Comparison of ENCODE assay signal across 8 cellular contexts in the genomic region with DNA sequence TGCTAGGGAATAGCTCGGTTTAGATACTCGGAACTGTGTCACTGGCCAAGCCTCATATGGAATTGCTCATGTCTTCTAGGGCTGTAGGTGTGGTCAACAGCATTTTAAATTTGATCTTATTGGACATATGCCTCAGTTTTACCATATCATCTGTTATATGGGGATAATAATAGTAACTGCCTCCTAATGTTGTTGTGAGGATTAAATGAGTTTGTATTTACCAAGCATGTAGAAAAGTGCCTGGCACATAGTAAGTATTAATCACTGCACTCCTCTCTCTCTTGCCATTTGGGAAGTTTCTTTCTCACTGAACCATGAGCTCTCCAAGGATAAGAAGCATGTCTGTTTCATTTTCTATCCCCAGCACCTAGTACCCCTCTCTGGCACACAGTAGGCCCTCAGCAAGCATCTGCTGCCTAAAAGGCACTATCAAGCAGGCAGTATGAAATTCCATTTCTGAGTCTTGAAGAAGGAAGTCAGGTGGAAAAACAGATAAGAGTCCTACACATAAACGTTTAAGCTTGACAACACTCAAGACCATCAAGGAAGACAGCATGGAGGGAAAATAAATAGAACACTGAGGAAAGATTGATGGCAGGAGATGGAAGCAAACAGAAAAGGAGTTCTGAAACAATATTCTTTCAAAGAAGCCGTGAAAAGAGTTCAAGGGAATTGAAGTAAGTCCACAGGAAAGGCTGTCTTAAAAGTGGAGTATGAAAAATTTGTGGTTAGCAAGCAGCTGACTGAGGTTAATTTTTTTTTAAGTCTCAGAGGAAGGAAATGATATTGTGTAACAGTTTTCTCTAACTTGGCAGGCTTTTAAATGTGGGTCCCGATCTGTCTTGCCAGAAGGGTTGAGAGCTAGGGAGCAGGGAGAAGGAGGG. TPM values are rescaled to one million over a fixed set of nuclear protein-coding genes. Genes with fewer than 3 reads are reported as not detected.
A peak's percentile ranks its signal among the peaks of the same experiment; 100 is the strongest.
DNase-seq lines count a peak whose midpoint lies in the region; ATAC-seq, FAIRE-seq and TF ChIP-seq lines count a peak whose summit lies in the region.

No MANE protein-coding gene starts in this region.

- no peak for ATAC-seq in HG03460 (IDR thresholded peaks at IDR 0.05; ENCODE audit: unreplicated experiment)

- 44% methylated on average over 5 of the region's 5 CpGs for WGBS in thyroid gland, 2 donors

- H3K9me1 ChIP-seq in keratinocyte (ENCODE audit: control insufficient read depth, extremely low read depth, insufficient read depth, low read length) = peaks cover 2% of the 10 kb centered on the region

- no peak for TF ChIP-seq POLR2A in thyroid gland (IDR thresholded peaks at IDR 0.05)

- no peaks in the 10 kb centered on the region for H3K9me2 ChIP-seq in Karpas-422 (replicated peaks; ENCODE audit: insufficient read depth, low read length)

- H3K36me3 ChIP-seq in Karpas-422 (ENCODE audit: insufficient read depth, low read length) = peaks cover 6% of the 10 kb centered on the region; the same call in 1 of the 2 replicates
- peaks cover 0 to 2% of the 10 kb centered on the region in 2 experiments for H3K36me3 ChIP-seq in keratinocyte (ENCODE audit: control insufficient read depth in 2 of 2, extremely low read depth in 1 of 2, insufficient read depth in 2 of 2, low read length in 2 of 2)
- H3K36me3 ChIP-seq in thyroid gland = peaks cover 0 to 4% of the 10 kb centered on the region in 2 donors

- FAIRE-seq in keratinocyte (lab: Jason Lieb, UNC) = no peak

- TF ChIP-seq CTCF in GM10266 (IDR thresholded peaks at IDR 0.05; ENCODE audit: control insufficient read depth, insufficient read depth, low read depth, missing control alignments) (no peak), keratinocyte (optimal IDR thresholded peaks at IDR 0.05 in 1 of 3, IDR thresholded peaks at IDR 0.05 in 1 of 3, conservative IDR thresholded peaks at IDR 0.05 in 1 of 3; ENCODE audit: extremely low read depth in 1 of 3, insufficient read depth in 2 of 3, low read length in 3 of 3) (no peak), thyroid gland (IDR thresholded peaks at IDR 0.05) (no peak)

- H3K9ac ChIP-seq in Karpas-422 (ENCODE audit: low read length) (peak overlapping the region; percentile 53), keratinocyte (ENCODE audit: control insufficient read depth, extremely low read depth, insufficient read depth, low read length) (no peak overlapping the region)

- DNase-seq in GM10266 (ENCODE audit: extremely low spot score) = peak; percentile 61
- peak; percentile 83 for DNase-seq in Karpas-422
- DNase-seq in amniotic epithelial cell (ENCODE audit: low read depth) = peak; percentile 96
- no peak for DNase-seq in keratinocyte (ENCODE audit: low read depth, low spot score)
- peak; percentile 5 to 14 for DNase-seq in thyroid gland
- DNase-seq in posterior vena cava (ENCODE audit: low spot score) = no peak
- DNase-seq in NCI-H1092 treated with DMSO at 0.1 percent for 48 hours (lab: John Stamatoyannopoulos, UW) = no peak

- H3K27me3 ChIP-seq in Karpas-422 (ENCODE audit: low read length) = no peaks in the 10 kb centered on the region
- H3K27me3 ChIP-seq in keratinocyte (ENCODE audit: control insufficient read depth, extremely low read depth, insufficient read depth, low read length) = no peaks in the 10 kb centered on the region
- H3K27me3 ChIP-seq in thyroid gland = no peaks in the 10 kb centered on the region

- dilution Hi-C loops in keratinocyte (cut with MboI; ENCODE audit: extremely low pct_ligation_motif_present, low sequenced_read_pairs) = no loop called here

- 0 out of 2 replicates have a peak, but pooled peaks cover 3% of the 10 kb centered on the region for H4K20me1 ChIP-seq in Karpas-422 (ENCODE audit: insufficient read depth, low read depth, low read length)
- peaks cover 4% of the 10 kb centered on the region for H4K20me1 ChIP-seq in keratinocyte (ENCODE audit: control insufficient read depth, extremely low read depth, insufficient read depth, low read length)

- H3K27ac ChIP-seq in Karpas-422 (ENCODE audit: low read length) = peak overlapping the region; percentile 55
- peak overlapping the region; percentile 7 for H3K27ac ChIP-seq in keratinocyte (ENCODE audit: control insufficient read depth, insufficient read depth, low read length)
- H3K27ac ChIP-seq in thyroid gland = peak overlapping the region; percentile 71 to 93 (median 92)

- H2AFZ ChIP-seq in Karpas-422 (ENCODE audit: low read length) (0 out of 2 replicates have a peak overlapping the region, but pooled peaks have one; percentile 16), keratinocyte (ENCODE audit: control insufficient read depth, low read length) (peak overlapping the region; percentile 55)

- intact Hi-C loops in thyroid gland (cut with DNase I) = no loop called here
- intact Hi-C loops in posterior vena cava (cut with DNase I) = no loop called here

- H3K4me1 ChIP-seq in Karpas-422 (ENCODE audit: low read length) = peaks cover 57% of the 10 kb centered on the region
- peaks cover 34% of the 10 kb centered on the region for H3K4me1 ChIP-seq in keratinocyte (ENCODE audit: control insufficient read depth, extremely low read depth, insufficient read depth, low read length)
- H3K4me1 ChIP-seq in thyroid gland = peaks cover 25 to 33% of the 10 kb centered on the region in 2 donors

- H3K4me2 ChIP-seq in Karpas-422 (ENCODE audit: low read depth, low read length, poor library complexity, severe bottlenecking) = peak overlapping the region; percentile 88
- H3K4me2 ChIP-seq in keratinocyte (ENCODE audit: control insufficient read depth, extremely low read depth, insufficient read depth, low read depth, low read length) = peak overlapping the region; percentile 72

- H3K4me3 ChIP-seq in Karpas-422 (ENCODE audit: low read length) (peak overlapping the region; percentile 44), keratinocyte (ENCODE audit: control insufficient read depth in 2 of 3, extremely low read depth in 1 of 3, insufficient read depth in 2 of 3, low read depth in 1 of 3, low read length in 3 of 3) (peak overlapping the region in 1 of 3 experiments; percentile 2), thyroid gland (replicated peaks in 1 of 3) (no peak overlapping the region)

- H3K9me3 ChIP-seq in Karpas-422 (ENCODE audit: low read length) = no peaks in the 10 kb centered on the region
- H3K9me3 ChIP-seq in keratinocyte (ENCODE audit: control insufficient read depth, low read depth, low read length) = no peaks in the 10 kb centered on the region
- no peaks in the 10 kb centered on the region for H3K9me3 ChIP-seq in thyroid gland

- H3K79me2 ChIP-seq in Karpas-422 (ENCODE audit: low read length) (peaks cover 27% of the 10 kb centered on the region), keratinocyte (ENCODE audit: control insufficient read depth, insufficient read depth, low read length) (peaks cover 5% of the 10 kb centered on the region)

RNA-seq across cellular contexts. Expression of a gene that starts 2.2 kb away (rescaled TPM):
- 53.1 and 59.9 TPM in 2 replicates for total RNA-seq in Karpas-422 (2014; rRNA removed; shearing (Covaris generic); ENCODE audit: low replicate concordance)
- polyA plus RNA-seq in keratinocyte = 24.0 to 43.7 TPM (median 41.9 TPM) in 3 replicates
- polyA plus RNA-seq in keratinocyte (2011; ENCODE audit: low read depth) = 81.1 TPM
- 29.9 and 32.5 TPM in 2 replicates for polyA plus RNA-seq in keratinocyte (2011; cell fraction: cytosol; rRNA removed)
- 212 and 232 TPM in 2 replicates for polyA plus RNA-seq in keratinocyte (2011; cell fraction: nucleus; rRNA removed)
- polyA plus RNA-seq in keratinocyte (2012; ENCODE audit: low replicate concordance) = 33.5 and 52.8 TPM in 2 replicates
- polyA minus RNA-seq in keratinocyte = 112 to 261 TPM (median 142 TPM) in 3 replicates
- 34.3 TPM for polyA minus RNA-seq in keratinocyte (2011; cell fraction: cytosol; rRNA and poly(A)+ RNA removed)
- polyA minus RNA-seq in keratinocyte (2011; cell fraction: nucleus; rRNA and poly(A)+ RNA removed) = 203 and 207 TPM in 2 replicates
- 100 to 1,000 TPM in 2 of 4 donors, 10 to 100 TPM in 2; 75.5 to 195 (median 121) TPM for total RNA-seq in thyroid gland
- total RNA-seq in posterior vena cava = 10 to 100 TPM; 69.6 to 70.1 TPM

RNA-seq across cellular contexts. Expression of a gene that starts 33.4 kb away (rescaled TPM):
- total RNA-seq in Karpas-422 (2014; rRNA removed; shearing (Covaris generic); ENCODE audit: low replicate concordance) = not detected in 2 replicates
- 172 to 237 TPM (median 190 TPM) in 3 replicates for polyA plus RNA-seq in keratinocyte
- polyA plus RNA-seq in keratinocyte (2011; ENCODE audit: low read depth) = 43.7 TPM
- 134 and 236 TPM in 2 replicates for polyA plus RNA-seq in keratinocyte (2011; cell fraction: cytosol; rRNA removed)
- polyA plus RNA-seq in keratinocyte (2011; cell fraction: nucleus; rRNA removed) = 203 and 264 TPM in 2 replicates
- 65.9 and 369 TPM in 2 replicates for polyA plus RNA-seq in keratinocyte (2012; ENCODE audit: low replicate concordance)
- 128 to 158 TPM (median 146 TPM) in 3 replicates for polyA minus RNA-seq in keratinocyte
- polyA minus RNA-seq in keratinocyte (2011; cell fraction: cytosol; rRNA and poly(A)+ RNA removed) = 419 TPM
- 148 and 193 TPM in 2 replicates for polyA minus RNA-seq in keratinocyte (2011; cell fraction: nucleus; rRNA and poly(A)+ RNA removed)
- total RNA-seq in thyroid gland = 100 to 1,000 TPM; 173 to 199 (median 187) TPM
- 100 to 1,000 TPM; 733 to 737 TPM for total RNA-seq in posterior vena cava

Comparison
In these comparisons a context has a peak if more than half of its experiments do, and no peak if none do; other contexts are left out.
1. DNase-seq: peak in GM10266 (single experiment), Karpas-422 (single experiment), amniotic epithelial cell (single experiment) and thyroid gland (2 of 2); none in keratinocyte (single experiment), posterior vena cava (single experiment) and NCI-H1092 treated with DMSO at 0.1 percent for 48 hours (single experiment).
2. H3K27ac ChIP-seq: peak in every context shown above with its lines; median percentile 92 in thyroid gland; 55 in Karpas-422; 7 in keratinocyte.
3. RNA of a gene that starts 33.4 kb away (total RNA-seq): 733 to 737 TPM in posterior vena cava and 173 to 199 TPM in thyroid gland; not detected in Karpas-422; every median in the first group is over 100 times any median in the second.